21 cellular contexts compared by ENCODE assay signal in the genomic region with DNA sequence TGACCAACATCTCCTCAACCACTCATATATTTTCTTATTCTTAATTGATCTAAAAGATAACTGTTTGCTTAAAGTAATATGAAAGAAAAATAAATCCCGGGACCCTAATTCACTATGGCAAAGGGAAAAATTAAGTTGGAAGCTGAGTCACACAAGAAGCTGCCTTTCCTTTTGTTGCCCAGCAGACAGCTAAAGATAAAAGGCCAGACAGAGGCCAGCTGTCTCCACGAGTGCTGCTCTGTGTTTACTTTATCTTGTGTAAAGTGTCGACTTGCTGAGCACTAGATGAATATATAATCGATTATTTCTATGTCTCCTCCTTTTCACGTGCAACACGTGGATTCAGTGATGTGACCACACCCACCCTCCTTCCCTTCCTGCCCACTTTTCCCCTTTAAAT. TPM values are rescaled to one million over a fixed set of nuclear protein-coding genes. Genes with fewer than 3 reads are reported as not detected.
DNase-seq lines count a peak whose midpoint lies in the region; TF ChIP-seq lines count a peak whose summit lies in the region.
"Had no signal": no experiment of that assay in that cellular context is flagged by ENCODE, and none has a peak within 500 bp of the region (broad histone marks: within the 10 kb centered on the region; RNA-seq: fewer than 3 reads in every experiment).

No MANE protein-coding gene starts in this region.

- no peak overlapping the region for H3K4me3 ChIP-seq in SJCRH30
- no peak overlapping the region for H3K4me3 ChIP-seq in tibial artery

- H3K9me3 Mint-ChIP-seq in CD14-positive monocyte: peaks cover 7 to 32% (median 20%) of the 10 kb centered on the region in 7 donors

- no peaks in the 10 kb centered on the region for H3K4me1 Mint-ChIP-seq in CD14-positive monocyte

- H3K36me3 Mint-ChIP-seq in CD14-positive monocyte: no peaks in the 10 kb centered on the region
- H3K36me3 Mint-ChIP-seq: IgD-negative memory B cell had no signal

- no peak overlapping the region for H3K27ac Mint-ChIP-seq in CD14-positive monocyte
- H3K27ac Mint-ChIP-seq: HFFc6; IgD-negative memory B cell; progenitor cell of endocrine pancreas; stimulated activated naive CD8-positive, alpha-beta T cell treated with anti-CD3 and anti-CD28 coated beads, Interleukin-15, Interleukin-2, amounts not matched to agents 100 ng/mL and 50 ng/mL, for 24 hours; T-helper 1 cell treated with Interleukin-12 subunit alpha and Interleukin-12 subunit beta and Interleukin-4 antibody, amounts not matched to agents 30 μg/mL and 1 μg/mL, for 36 hours had no signal

- 0 out of 2 replicates have a peak, but pooled peaks cover 3% of the 10 kb centered on the region for H3K9me3 ChIP-seq in SJCRH30 (replicated peaks)
- peaks cover 0 to 6% (median 4%) of the 10 kb centered on the region in 3 donors for H3K9me3 ChIP-seq in tibial artery

- H3K4me3 Mint-ChIP-seq in CD14-positive monocyte: no peak overlapping the region
- H3K4me3 Mint-ChIP-seq: HFFc6; IgD-negative memory B cell; naive B cell; stimulated activated naive CD8-positive, alpha-beta T cell treated with anti-CD3 and anti-CD28 coated beads, Interleukin-15, Interleukin-2, amounts not matched to agents 100 ng/mL and 50 ng/mL, for 24 hours; T-helper 1 cell treated with Interleukin-12 subunit alpha and Interleukin-12 subunit beta and Interleukin-4 antibody, amounts not matched to agents 30 μg/mL and 1 μg/mL, for 36 hours had no signal

- intact Hi-C loops in tibial artery (cut with DNase I; ENCODE audit: low total_unique reads): no loop called here
- intact Hi-C loops in CD14-positive monocyte (cut with micrococcal nuclease): no loop called here

- DNase-seq in COR-L47 (lab: John Stamatoyannopoulos, UW) (peak; percentile 24), NCI-H1417 (lab: John Stamatoyannopoulos, UW) (peak; percentile 59 to 90 (median 61)), SJCRH30 (peak; percentile 19 to 35), iris pigment epithelial cell (ENCODE audit: low read depth) (peak; percentile 8), tibial artery (no peak), mesenteric fat pad (ENCODE audit: low spot score) (no peak), CD14-positive monocyte (ENCODE audit: low spot score) (no peak), cerebellum (ENCODE audit: low spot score) (no peak)
- DNase-seq: activated CD4-positive, alpha-beta T cell treated with anti-CD3 and anti-CD28 coated beads for 1 hour; activated CD8-positive, alpha-beta memory T cell treated with anti-CD3 and anti-CD28 coated beads, Interleukin-2, amount 50 U/mL, for 4 hours; activated naive CD4-positive, alpha-beta T cell; dermis blood vessel endothelial cell; HFFc6; left ventricle myocardium superior; naive B cell; NCI-H1048; NCI-H526 had no signal

- TF ChIP-seq CTCF in tibial artery (IDR thresholded peaks at IDR 0.05): no peak
- TF ChIP-seq CTCF in CD14-positive monocyte (IDR thresholded peaks at IDR 0.05): no peak

- peaks cover 0 to 2% (median 1%) of the 10 kb centered on the region in 3 donors for H3K27me3 Mint-ChIP-seq in CD14-positive monocyte (ENCODE audit: low read depth in 3 of 3)
- H3K27me3 Mint-ChIP-seq: IgD-negative memory B cell, progenitor cell of endocrine pancreas had no signal

- H3K27ac ChIP-seq in SJCRH30 (no peak overlapping the region), tibial artery (no peak overlapping the region)

- H3K27me3 ChIP-seq in SJCRH30 (no peaks in the 10 kb centered on the region), tibial artery (no peaks in the 10 kb centered on the region)

- H3K4me1 ChIP-seq in SJCRH30 (peaks cover 6% of the 10 kb centered on the region), tibial artery (no peaks in the 10 kb centered on the region)

- H3K36me3 ChIP-seq in SJCRH30: no peaks in the 10 kb centered on the region
- H3K36me3 ChIP-seq in tibial artery: no peaks in the 10 kb centered on the region

RNA-seq across cellular contexts. Expression of a gene that starts 52.8 kb away (rescaled TPM):
- 11.3 and 12.6 TPM in 2 replicates for total RNA-seq in SJCRH30 (2014; rRNA removed; shearing (Covaris generic))
- 6.5 TPM for total RNA-seq in mesenteric fat pad
- polyA plus RNA-seq in CD14-positive monocyte: 1 to 10 TPM; 7.5 to 9.0 TPM
- total RNA-seq in cerebellum: 8.2 TPM

Comparison
In these comparisons a context has a peak if more than half of its experiments do, and no peak if none do; other contexts are left out.
1. DNase-seq: peak in COR-L47 (single experiment), NCI-H1417 (3 of 3), SJCRH30 (2 of 2) and iris pigment epithelial cell (single experiment); none in tibial artery (0 of 2), mesenteric fat pad (single experiment), CD14-positive monocyte (single experiment) and cerebellum (single experiment).